Comparison of ENCODE assay signal across 25 cellular contexts in the genomic region with DNA sequence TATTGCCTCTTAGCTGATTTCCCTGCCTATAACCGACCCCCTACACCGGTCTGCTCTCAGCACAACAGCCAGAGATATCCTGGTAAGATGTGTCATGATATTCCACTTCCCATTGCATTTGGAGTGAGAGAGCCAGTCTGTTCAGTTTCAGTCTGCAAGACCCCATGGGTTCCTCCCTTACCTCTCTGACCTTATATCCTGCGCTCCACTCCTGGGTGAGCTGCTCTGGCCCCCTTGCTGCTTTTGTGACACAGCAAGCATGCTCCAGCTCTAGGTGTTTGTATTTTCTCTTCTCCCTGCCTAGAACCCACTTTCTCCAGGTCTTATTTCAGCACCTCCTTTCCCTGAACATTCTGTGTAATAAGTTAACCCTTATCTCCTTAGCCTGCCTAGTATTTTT. TPM values are rescaled to one million over a fixed set of nuclear protein-coding genes. Genes with fewer than 3 reads are reported as not detected.
A peak's percentile ranks its signal among the peaks of the same experiment; 100 is the strongest.
DNase-seq lines count a peak whose midpoint lies in the region; ATAC-seq and TF ChIP-seq lines count a peak whose summit lies in the region.
"Had no signal": no experiment of that assay in that cellular context is flagged by ENCODE, and none has a peak within 500 bp of the region (broad histone marks: within the 10 kb centered on the region; RNA-seq: fewer than 3 reads in every experiment).

No MANE protein-coding gene starts in this region.

- no peak for DNase-seq in CD4-positive, alpha-beta memory T cell
- DNase-seq in T-helper 17 cell (no peak), erythroblast (lab: John Stamatoyannopoulos, UW) (peak; percentile 16 to 52), COLO668 (lab: John Stamatoyannopoulos, UW; ENCODE audit: unreplicated experiment) (no peak), DMS153 (lab: John Stamatoyannopoulos, UW) (no peak), upper lobe of right lung (no peak)
- no peak for DNase-seq in naive thymus-derived CD4-positive, alpha-beta T cell
- DNase-seq: ACHN; CD4-positive, CD25-positive, alpha-beta regulatory T cell; COR-L47; DMS79; EL; GDM1; HCEC 1CT; MM.1S; NCI-H2029 treated with DMSO at 0.1 percent for 48 hours; NCI-H446 treated with DMSO at 0.1 percent for 48 hours; PC-9; SJCRH30 had no signal

- H3K4me3 Mint-ChIP-seq in CD4-positive, alpha-beta memory T cell, result no peak overlapping the region
- no peak overlapping the region for H3K4me3 Mint-ChIP-seq in T-helper 17 cell
- no peak overlapping the region for H3K4me3 Mint-ChIP-seq in naive thymus-derived CD4-positive, alpha-beta T cell

- H3K27ac Mint-ChIP-seq in CD4-positive, alpha-beta memory T cell, result peak overlapping the region in 4 of 7 donors; percentile 25 to 64 (median 34)
- H3K27ac Mint-ChIP-seq in T-helper 17 cell, result peak overlapping the region; percentile 86
- peak overlapping the region in 5 of 9 donors; percentile 6 to 75 (median 57) for H3K27ac Mint-ChIP-seq in naive thymus-derived CD4-positive, alpha-beta T cell
- H3K27ac Mint-ChIP-seq: CD4-positive, CD25-positive, alpha-beta regulatory T cell had no signal

- no peaks in the 10 kb centered on the region for H3K27me3 ChIP-seq in CD4-positive, alpha-beta memory T cell (ENCODE audit: insufficient read depth, low read length)
- H3K27me3 ChIP-seq in naive thymus-derived CD4-positive, alpha-beta T cell (ENCODE audit: control insufficient read depth in 2 of 2, insufficient read depth in 2 of 2, low read length in 2 of 2), result no peaks in the 10 kb centered on the region
- no peaks in the 10 kb centered on the region for H3K27me3 ChIP-seq in upper lobe of right lung
- H3K27me3 ChIP-seq: BE2C, SJCRH30 had no signal

- CTCF ChIA-PET in CD4-positive, alpha-beta memory T cell (lab: Charles Lee; ENCODE audit: partially characterized antibody), result interaction anchor here (0.9 to 1.8 kb wide), 3 partner anchors 15 to 106 kb away, joined by 3 to 8 read pairs (median 5); no protein-coding TSS in a partner anchor
- CTCF ChIA-PET in naive thymus-derived CD4-positive, alpha-beta T cell (lab: Charles Lee), result no interaction called here

- no peak for TF ChIP-seq CTCF in upper lobe of right lung (IDR thresholded peaks at IDR 0.05)

- intact Hi-C loops in CD4-positive, alpha-beta memory T cell (cut with micrococcal nuclease), result no loop called here
- intact Hi-C loops in naive thymus-derived CD4-positive, alpha-beta T cell (cut with micrococcal nuclease), result no loop called here
- intact Hi-C loops in upper lobe of right lung (cut with DNase I), result no loop called here

- H3K4me1 ChIP-seq in CD4-positive, alpha-beta memory T cell (ENCODE audit: insufficient read depth, low read length), result peaks cover 33% of the 10 kb centered on the region
- no peaks in the 10 kb centered on the region for H3K4me1 ChIP-seq in naive thymus-derived CD4-positive, alpha-beta T cell (ENCODE audit: control insufficient read depth in 2 of 2, insufficient read depth in 2 of 2, low read length in 2 of 2)
- H3K4me1 ChIP-seq in upper lobe of right lung, result peaks cover 5% of the 10 kb centered on the region
- H3K4me1 ChIP-seq: BE2C, SJCRH30 had no signal

- H3K27ac ChIP-seq in CD4-positive, alpha-beta memory T cell (ENCODE audit: low read depth, low read length), result no peak overlapping the region
- H3K27ac ChIP-seq in naive thymus-derived CD4-positive, alpha-beta T cell (ENCODE audit: low read depth, low read length), result no peak overlapping the region
- no peak overlapping the region for H3K27ac ChIP-seq in upper lobe of right lung
- H3K27ac ChIP-seq: KMS-11, PC-9, SJCRH30 had no signal

- ATAC-seq in T-helper 17 cell (no peak), HG02852 (IDR thresholded peaks at IDR 0.05; ENCODE audit: unreplicated experiment) (no peak), upper lobe of right lung (no peak)
- no peak for ATAC-seq in naive thymus-derived CD4-positive, alpha-beta T cell
- ATAC-seq: GM12878 had no signal

- no peak for TF ChIP-seq POLR2A in erythroblast (IDR thresholded peaks at IDR 0.05; ENCODE audit: low read length)

- no peaks in the 10 kb centered on the region for H3K9me3 ChIP-seq in CD4-positive, alpha-beta memory T cell (ENCODE audit: control insufficient read depth in 1 of 2, low read length in 2 of 2)
- H3K9me3 ChIP-seq in T-helper 17 cell (ENCODE audit: control insufficient read depth, low read length, poor library complexity, severe bottlenecking), result no peaks in the 10 kb centered on the region
- H3K9me3 ChIP-seq in naive thymus-derived CD4-positive, alpha-beta T cell (ENCODE audit: control insufficient read depth in 2 of 3, low read length in 3 of 3), result no peaks in the 10 kb centered on the region
- no peaks in the 10 kb centered on the region for H3K9me3 ChIP-seq in upper lobe of right lung
- H3K9me3 ChIP-seq: BE2C, SJCRH30 had no signal

- POLR2A ChIA-PET in CD4-positive, alpha-beta memory T cell (lab: Charles Lee; ENCODE audit: partially characterized antibody), result no interaction called here
- POLR2A ChIA-PET in naive thymus-derived CD4-positive, alpha-beta T cell (lab: Charles Lee), result interaction anchor here (0.7 to 0.8 kb wide), 2 partner anchors 43 to 164 kb away, joined by 3 read pairs; no protein-coding TSS in a partner anchor

- no peaks in the 10 kb centered on the region for H3K36me3 ChIP-seq in CD4-positive, alpha-beta memory T cell (ENCODE audit: insufficient read depth, low read length)
- peaks cover 0 to 5% (median 0%) of the 10 kb centered on the region in 3 experiments for H3K36me3 ChIP-seq in naive thymus-derived CD4-positive, alpha-beta T cell (ENCODE audit: control insufficient read depth in 2 of 3, insufficient read depth in 3 of 3, low read length in 3 of 3)
- H3K36me3 ChIP-seq in upper lobe of right lung, result no peaks in the 10 kb centered on the region
- H3K36me3 ChIP-seq: BE2C, SJCRH30 had no signal

- no peaks in the 10 kb centered on the region for H3K36me3 Mint-ChIP-seq in CD4-positive, alpha-beta memory T cell
- no peaks in the 10 kb centered on the region for H3K36me3 Mint-ChIP-seq in T-helper 17 cell (ENCODE audit: low read depth)
- H3K36me3 Mint-ChIP-seq in naive thymus-derived CD4-positive, alpha-beta T cell, result peaks cover 0 to 9% (median 0%) of the 10 kb centered on the region in 5 donors
- H3K36me3 Mint-ChIP-seq: CD4-positive, CD25-positive, alpha-beta regulatory T cell; IgD-negative memory B cell had no signal

- H3K9me3 Mint-ChIP-seq in CD4-positive, alpha-beta memory T cell, result peaks cover 0 to 2% (median 0%) of the 10 kb centered on the region in 8 donors
- H3K9me3 Mint-ChIP-seq in naive thymus-derived CD4-positive, alpha-beta T cell, result no peaks in the 10 kb centered on the region
- H3K9me3 Mint-ChIP-seq: IgD-negative memory B cell had no signal

- H3K4me1 Mint-ChIP-seq in CD4-positive, alpha-beta memory T cell, result peaks cover 26 to 59% (median 35%) of the 10 kb centered on the region in 4 donors
- H3K4me1 Mint-ChIP-seq in T-helper 17 cell, result peaks cover 40% of the 10 kb centered on the region
- peaks cover 10 to 62% (median 27%) of the 10 kb centered on the region in 7 donors for H3K4me1 Mint-ChIP-seq in naive thymus-derived CD4-positive, alpha-beta T cell

- no peak overlapping the region for H3K4me3 ChIP-seq in CD4-positive, alpha-beta memory T cell (ENCODE audit: low read length in 2 of 2)
- no peak overlapping the region for H3K4me3 ChIP-seq in naive thymus-derived CD4-positive, alpha-beta T cell (ENCODE audit: low read length)
- H3K4me3 ChIP-seq in upper lobe of right lung, result no peak overlapping the region
- H3K4me3 ChIP-seq: GM12878, PC-9, SJCRH30 had no signal

- no peaks in the 10 kb centered on the region for H3K27me3 Mint-ChIP-seq in CD4-positive, alpha-beta memory T cell
- H3K27me3 Mint-ChIP-seq in T-helper 17 cell, result no peaks in the 10 kb centered on the region
- no peaks in the 10 kb centered on the region for H3K27me3 Mint-ChIP-seq in naive thymus-derived CD4-positive, alpha-beta T cell

RNA-seq across cellular contexts. Expression of a gene that starts 44.1 kb away (rescaled TPM):
- 10 to 100 TPM; 16.8 to 17.8 TPM for total RNA-seq in CD4-positive, alpha-beta memory T cell
- 10 to 100 TPM; 11.9 to 12.9 TPM for polyA plus RNA-seq in CD4-positive, alpha-beta memory T cell
- total RNA-seq in T-helper 17 cell (10 to 100 TPM in 1 of 2 donors, 1 to 10 TPM in 1; 6.3 to 16.4 TPM), upper lobe of right lung (24.9 TPM)
- 10 to 100 TPM in 1 of 5 experiments, 1 to 10 TPM in 4; 7.4 to 13.6 (median 8.6) TPM for total RNA-seq in naive thymus-derived CD4-positive, alpha-beta T cell
- polyA plus RNA-seq in naive thymus-derived CD4-positive, alpha-beta T cell, result 10 to 100 TPM in 1 of 2 donors, 1 to 10 TPM in 1; 8.1 to 11.8 TPM
- total RNA-seq: RPMI7951 had no signal

Comparison
In these comparisons a context has a peak if more than half of its experiments do, and no peak if none do; other contexts are left out.
1. DNase-seq: peak in erythroblast (2 of 2); none in CD4-positive, alpha-beta memory T cell (0 of 5), T-helper 17 cell (0 of 3), naive thymus-derived CD4-positive, alpha-beta T cell (0 of 9), COLO668 (single experiment), DMS153 (single experiment) and upper lobe of right lung (single experiment).
2. H3K27ac Mint-ChIP-seq: peak in every context shown above with its lines; median percentile 86 in T-helper 17 cell; 57 in naive thymus-derived CD4-positive, alpha-beta T cell; 34 in CD4-positive, alpha-beta memory T cell.